Comparison of ENCODE assay signal across 19 cellular contexts in genomic region chr10:119802068-119802538, GRCh38.
DNase-seq lines count a peak whose midpoint lies in the region; ATAC-seq and TF ChIP-seq lines count a peak whose summit lies in the region.
"Had no signal": no experiment of that assay in that cellular context is flagged by ENCODE, and none has a peak within 500 bp of the region (broad histone marks: within the 10 kb centered on the region; RNA-seq: fewer than 3 reads in every experiment).

No MANE protein-coding gene starts in this region.

- H3K9me3 Mint-ChIP-seq in activated CD8-positive, alpha-beta memory T cell treated with anti-CD3 and anti-CD28 coated beads, Interleukin-2, amount 10 ng/mL, durations not matched to agents 7 days and 5 days (ENCODE audit: low read depth), result no peaks in the 10 kb centered on the region
- no peaks in the 10 kb centered on the region for H3K9me3 Mint-ChIP-seq in stimulated activated naive B cell treated with anti-CD40 and anti-IgM and Interleukin-4, amounts not matched to agents 10 μg/mL and 1 μg/mL and 100 μg/mL, for 72 hours

- 91 to 98% methylated on average over 4 of the region's 4 CpGs for WGBS in lower leg skin, 2 donors

- H3K4me3 Mint-ChIP-seq in activated CD8-positive, alpha-beta memory T cell treated with anti-CD3 and anti-CD28 coated beads, Interleukin-2, amount 10 ng/mL, durations not matched to agents 7 days and 5 days, result no peak overlapping the region
- H3K4me3 Mint-ChIP-seq in stimulated activated naive B cell treated with anti-CD40 and anti-IgM and Interleukin-4, amounts not matched to agents 10 μg/mL and 1 μg/mL and 100 μg/mL, for 72 hours, result peak overlapping the region in 1 of 2 donors; percentile 7
- H3K4me3 Mint-ChIP-seq: activated CD8-positive, alpha-beta T cell treated with anti-CD3 and anti-CD28 coated beads, Interleukin-2, amount 10 ng/mL, durations not matched to agents 7 days and 5 days had no signal

- no peak for TF ChIP-seq POLR2A in lower leg skin (IDR thresholded peaks at IDR 0.05)

- H3K27me3 Mint-ChIP-seq in activated CD8-positive, alpha-beta memory T cell treated with anti-CD3 and anti-CD28 coated beads, Interleukin-2, amount 10 ng/mL, durations not matched to agents 7 days and 5 days, result no peaks in the 10 kb centered on the region
- no peaks in the 10 kb centered on the region for H3K27me3 Mint-ChIP-seq in stimulated activated naive B cell treated with anti-CD40 and anti-IgM and Interleukin-4, amounts not matched to agents 10 μg/mL and 1 μg/mL and 100 μg/mL, for 72 hours

- DNase-seq in activated CD8-positive, alpha-beta memory T cell treated with anti-CD3 and anti-CD28 coated beads, Interleukin-2, amount 10 ng/mL, durations not matched to agents 7 days and 5 days, result no peak
- DNase-seq in activated CD8-positive, alpha-beta memory T cell treated with anti-CD3 and anti-CD28 coated beads for 24 hours, result no peak
- DNase-seq in M059J (ENCODE audit: low read depth), result peak; percentile 9
- no peak for DNase-seq in stimulated activated naive B cell treated with anti-CD40 and anti-IgM and Interleukin-4, amounts not matched to agents 10 μg/mL and 1 μg/mL and 100 μg/mL, for 72 hours
- DNase-seq in NCI-H345 treated with DMSO at 0.1 percent for 48 hours (lab: John Stamatoyannopoulos, UW; ENCODE audit: unreplicated experiment), result no peak
- DNase-seq in Ammon's horn (ENCODE audit: low spot score), result no peak
- DNase-seq in lower leg skin (ENCODE audit: low spot score in 2 of 2), result no peak
- DNase-seq: activated CD8-positive, alpha-beta T cell treated with anti-CD3 and anti-CD28 coated beads, Interleukin-2, amount 10 ng/mL, durations not matched to agents 7 days and 5 days; colonic mucosa; GOT3; left colon; NCI-H1436; NCI-H2171 treated with DMSO at 0.1 percent for 48 hours; OCI-M1; psoas muscle; SHP77; stimulated activated CD4-positive, alpha-beta T cell treated with anti-CD3 and anti-CD28 coated beads, Interleukin-2, amount 100 ng/mL, for 48 hours had no signal

- H3K27ac Mint-ChIP-seq in activated CD8-positive, alpha-beta memory T cell treated with anti-CD3 and anti-CD28 coated beads, Interleukin-2, amount 10 ng/mL, durations not matched to agents 7 days and 5 days, result no peak overlapping the region
- peak overlapping the region; percentile 6 for H3K27ac Mint-ChIP-seq in stimulated activated naive B cell treated with anti-CD40 and anti-IgM and Interleukin-4, amounts not matched to agents 10 μg/mL and 1 μg/mL and 100 μg/mL, for 72 hours
- H3K27ac Mint-ChIP-seq: activated CD8-positive, alpha-beta T cell treated with anti-CD3 and anti-CD28 coated beads, Interleukin-2, amount 10 ng/mL, durations not matched to agents 7 days and 5 days had no signal

- peaks cover 7% of the 10 kb centered on the region for H3K36me3 Mint-ChIP-seq in activated CD8-positive, alpha-beta memory T cell treated with anti-CD3 and anti-CD28 coated beads, Interleukin-2, amount 10 ng/mL, durations not matched to agents 7 days and 5 days
- H3K36me3 Mint-ChIP-seq in stimulated activated naive B cell treated with anti-CD40 and anti-IgM and Interleukin-4, amounts not matched to agents 10 μg/mL and 1 μg/mL and 100 μg/mL, for 72 hours, result peaks cover 42 to 47% of the 10 kb centered on the region in 2 donors

- intact Hi-C loops in lower leg skin (cut with DNase I; ENCODE audit: low total_unique reads), result no loop called here

- H3K4me3 ChIP-seq in lower leg skin (ENCODE audit: low read depth, poor library complexity, severe bottlenecking), result no peak overlapping the region
- H3K4me3 ChIP-seq: colonic mucosa, psoas muscle, skin epidermis had no signal

- CTCF ChIA-PET in activated CD8-positive, alpha-beta memory T cell treated with anti-CD3 and anti-CD28 coated beads, Interleukin-2, amount 10 ng/mL, durations not matched to agents 7 days and 5 days (lab: Charles Lee), result interaction anchor here (1.5 to 2.1 kb wide), 2 partner anchors 14 to 17 kb away, joined by 4 to 7 read pairs; no protein-coding TSS in a partner anchor

- H3K4me1 Mint-ChIP-seq in activated CD8-positive, alpha-beta memory T cell treated with anti-CD3 and anti-CD28 coated beads, Interleukin-2, amount 10 ng/mL, durations not matched to agents 7 days and 5 days, result peaks cover 8% of the 10 kb centered on the region
- peaks cover 11 to 15% of the 10 kb centered on the region in 2 donors for H3K4me1 Mint-ChIP-seq in stimulated activated naive B cell treated with anti-CD40 and anti-IgM and Interleukin-4, amounts not matched to agents 10 μg/mL and 1 μg/mL and 100 μg/mL, for 72 hours

- no peak for TF ChIP-seq CTCF in lower leg skin (IDR thresholded peaks at IDR 0.05)

- ATAC-seq in activated CD8-positive, alpha-beta memory T cell treated with anti-CD3 and anti-CD28 coated beads, Interleukin-2, amount 10 ng/mL, durations not matched to agents 7 days and 5 days, result peak; percentile 39
- ATAC-seq in HG02870 (IDR thresholded peaks at IDR 0.05; ENCODE audit: unreplicated experiment), result peak; percentile 85
- ATAC-seq in stimulated activated naive B cell treated with anti-CD40 and anti-IgM and Interleukin-4, amounts not matched to agents 10 μg/mL and 1 μg/mL and 100 μg/mL, for 72 hours (replicated peaks), result peak; percentile 57 to 84
- ATAC-seq: activated CD8-positive, alpha-beta T cell treated with anti-CD3 and anti-CD28 coated beads, Interleukin-2, amount 10 ng/mL, durations not matched to agents 7 days and 5 days; left colon; psoas muscle had no signal
